In genomic region chr9:35229066-35229778, GRCh38 we compare ENCODE assay signal across 24 cellular contexts.
DNase-seq lines count a peak whose midpoint lies in the region; ATAC-seq and TF ChIP-seq lines count a peak whose summit lies in the region.
"Had no signal": no experiment of that assay in that cellular context is flagged by ENCODE, and none has a peak within 500 bp of the region (broad histone marks: within the 10 kb centered on the region; RNA-seq: fewer than 3 reads in every experiment).

No MANE protein-coding gene starts in this region.

- no peak for ATAC-seq in sciatic nerve
- ATAC-seq: activated naive CD8-positive, alpha-beta T cell treated with anti-CD3 and anti-CD28 coated beads, Interleukin-2, amount 50 U/mL, for 24 hours; activated T-cell treated with anti-CD3 and anti-CD28 coated beads, Interleukin-2, amount 50 U/mL, for 72 hours; right cardiac atrium had no signal

- peaks cover 7% of the 10 kb centered on the region for H3K4me1 Mint-ChIP-seq in Calu3 (ENCODE audit: low read depth, unreplicated experiment)
- H3K4me1 Mint-ChIP-seq in activated naive CD4-positive, alpha-beta T cell treated with anti-CD3 and anti-CD28 coated beads for 36 hours (ENCODE audit: low read depth): no peaks in the 10 kb centered on the region
- H3K4me1 Mint-ChIP-seq: activated naive CD8-positive, alpha-beta T cell treated with anti-CD3 and anti-CD28 coated beads, Interleukin-2, amount 50 U/mL, for 24 hours; B cell; CD8-positive, alpha-beta memory T cell had no signal

- no peak for TF ChIP-seq CTCF in Calu3 (IDR thresholded peaks at IDR 0.05; ENCODE audit: unreplicated experiment)
- no peak for TF ChIP-seq CTCF in epithelial cell of esophagus (IDR thresholded peaks at IDR 0.05; ENCODE audit: insufficient read depth, low read depth, low read length, missing control alignments)

- no peak overlapping the region for H2AFZ ChIP-seq in trophoblast cell (ENCODE audit: insufficient read depth, low read length, poor library complexity)

- no peaks in the 10 kb centered on the region for H3K27me3 ChIP-seq in trophoblast cell (ENCODE audit: insufficient read depth, low read length)
- H3K27me3 ChIP-seq: colonic mucosa, thyroid gland had no signal

- no peaks in the 10 kb centered on the region for H3K36me3 ChIP-seq in trophoblast cell (ENCODE audit: control insufficient read depth in 1 of 2, insufficient read depth in 2 of 2, low read length in 2 of 2)
- H3K36me3 ChIP-seq: colonic mucosa, thyroid gland had no signal

- H3K18ac ChIP-seq in trophoblast cell (ENCODE audit: low read length): no peak overlapping the region

- H4K12ac ChIP-seq in trophoblast cell (ENCODE audit: low read depth, low read length): no peak overlapping the region

- DNase-seq in Calu3 (peak; percentile 1), NCI-H2029 treated with DMSO at 0.1 percent for 48 hours (lab: John Stamatoyannopoulos, UW) (peak; percentile 66), epithelial cell of esophagus (ENCODE audit: low read depth) (peak; percentile 72), trophoblast cell (peak; percentile 14 to 69), sciatic nerve (ENCODE audit: low spot score) (no peak), NCI-H2196 (lab: John Stamatoyannopoulos, UW; ENCODE audit: unreplicated experiment) (no peak), GM03348 (ENCODE audit: low spot score) (no peak)
- DNase-seq in activated naive CD4-positive, alpha-beta T cell treated with anti-CD3 and anti-CD28 coated beads for 36 hours: no peak
- DNase-seq: activated CD4-positive, alpha-beta memory T cell treated with anti-CD3 and anti-CD28 coated beads for 36 hours; activated CD4-positive, alpha-beta T cell treated with anti-CD3 and anti-CD28 coated beads for 1 hour; activated naive CD8-positive, alpha-beta T cell treated with anti-CD3 and anti-CD28 coated beads, Interleukin-2, amount 50 U/mL, for 24 hours; activated T-cell treated with anti-CD3 and anti-CD28 coated beads, Interleukin-2, amount 50 U/mL, for 72 hours; CD8-positive, alpha-beta memory T cell; colonic mucosa; DMS 273 treated with DMSO at 0.1 percent for 48 hours; effector CD4-positive, alpha-beta T cell; HCEC 1CT; NCI-H1694; NCI-H526 treated with DMSO at 0.1 percent for 48 hours; right cardiac atrium; SHP77 treated with DMSO at 0.1 percent for 48 hours; stimulated activated CD4-positive, alpha-beta T cell treated with anti-CD3 and anti-CD28 coated beads, Interleukin-4, amount 100 ng/mL, for 1 hour; thyroid gland had no signal

- H3K9me3 Mint-ChIP-seq in Calu3 (ENCODE audit: low read depth, unreplicated experiment): no peaks in the 10 kb centered on the region
- H3K9me3 Mint-ChIP-seq in activated naive CD4-positive, alpha-beta T cell treated with anti-CD3 and anti-CD28 coated beads for 36 hours: no peaks in the 10 kb centered on the region
- H3K9me3 Mint-ChIP-seq: activated naive CD8-positive, alpha-beta T cell treated with anti-CD3 and anti-CD28 coated beads, Interleukin-2, amount 50 U/mL, for 24 hours; activated T-cell treated with anti-CD3 and anti-CD28 coated beads, Interleukin-2, amount 50 U/mL, for 72 hours had no signal

- no peak overlapping the region for H3K4ac ChIP-seq in trophoblast cell (ENCODE audit: low read depth, low read length)

- H2BK5ac ChIP-seq in trophoblast cell (ENCODE audit: low read depth, low read length, poor library complexity): no peak overlapping the region

- no peak overlapping the region for H4K8ac ChIP-seq in trophoblast cell (ENCODE audit: low read depth, low read length)

- peaks cover 2% of the 10 kb centered on the region for H3K9me3 ChIP-seq in trophoblast cell (ENCODE audit: insufficient read depth, low read depth, low read length)
- H3K9me3 ChIP-seq: colonic mucosa, thyroid gland had no signal

- no peak overlapping the region for H2AK5ac ChIP-seq in trophoblast cell (ENCODE audit: low read length)

- H3K4me3 ChIP-seq in epithelial cell of esophagus (ENCODE audit: low read length) (no peak overlapping the region), trophoblast cell (ENCODE audit: low read depth, low read length) (no peak overlapping the region)
- H3K4me3 ChIP-seq: colonic mucosa, thyroid gland had no signal

- H3K4me3 Mint-ChIP-seq in Calu3 (ENCODE audit: low read depth, unreplicated experiment): no peak overlapping the region
- no peak overlapping the region for H3K4me3 Mint-ChIP-seq in activated naive CD4-positive, alpha-beta T cell treated with anti-CD3 and anti-CD28 coated beads for 36 hours
- H3K4me3 Mint-ChIP-seq: activated CD4-positive, alpha-beta memory T cell treated with anti-CD3 and anti-CD28 coated beads for 36 hours; activated naive CD8-positive, alpha-beta T cell treated with anti-CD3 and anti-CD28 coated beads, Interleukin-2, amount 50 U/mL, for 24 hours; activated T-cell treated with anti-CD3 and anti-CD28 coated beads, Interleukin-2, amount 50 U/mL, for 72 hours; B cell; CD8-positive, alpha-beta memory T cell had no signal

- peak overlapping the region; percentile 22 for H3K4me2 ChIP-seq in trophoblast cell (ENCODE audit: low read length)

- no peaks in the 10 kb centered on the region for H3K79me1 ChIP-seq in trophoblast cell (ENCODE audit: low read length)

- no CpG with 5 or more reads among the region's 1 CpG for WGBS in trophoblast cell (ENCODE audit: extremely low coverage, insufficient coverage, insufficient read length)

- H3K23ac ChIP-seq in trophoblast cell (ENCODE audit: low read length): no peak overlapping the region

- no peak overlapping the region for H2BK12ac ChIP-seq in trophoblast cell (ENCODE audit: low read length)

- H3K27ac ChIP-seq in trophoblast cell (ENCODE audit: low read depth, low read length): no peak overlapping the region
- H3K27ac ChIP-seq: colonic mucosa, thyroid gland had no signal

- H3K4me1 ChIP-seq in trophoblast cell (ENCODE audit: control insufficient read depth in 1 of 2, insufficient read depth in 2 of 2, low read length in 2 of 2): peaks cover 0 to 3% of the 10 kb centered on the region in 2 experiments
- H3K4me1 ChIP-seq: colonic mucosa had no signal

- H4K91ac ChIP-seq in trophoblast cell (ENCODE audit: low read depth, low read length): no peak overlapping the region

- H3K79me2 ChIP-seq in trophoblast cell (ENCODE audit: control insufficient read depth, insufficient read depth, low read length, poor library complexity): no peaks in the 10 kb centered on the region

- H2BK120ac ChIP-seq in trophoblast cell (ENCODE audit: insufficient read depth, low read length, poor library complexity): no peak overlapping the region

- no peak overlapping the region for H3K14ac ChIP-seq in trophoblast cell (ENCODE audit: low read length)

- H3K36me3 Mint-ChIP-seq in Calu3 (ENCODE audit: insufficient read depth, unreplicated experiment): no peaks in the 10 kb centered on the region
- H3K36me3 Mint-ChIP-seq in activated naive CD4-positive, alpha-beta T cell treated with anti-CD3 and anti-CD28 coated beads for 36 hours (ENCODE audit: low read depth): no peaks in the 10 kb centered on the region
- H3K36me3 Mint-ChIP-seq: CD8-positive, alpha-beta memory T cell had no signal

- H3K9ac ChIP-seq in trophoblast cell (ENCODE audit: low read length): no peak overlapping the region

- no peak overlapping the region for H3K27ac Mint-ChIP-seq in Calu3 (ENCODE audit: unreplicated experiment)
- H3K27ac Mint-ChIP-seq in activated naive CD4-positive, alpha-beta T cell treated with anti-CD3 and anti-CD28 coated beads for 36 hours: no peak overlapping the region
- H3K27ac Mint-ChIP-seq: activated CD4-positive, alpha-beta memory T cell treated with anti-CD3 and anti-CD28 coated beads for 36 hours; activated naive CD8-positive, alpha-beta T cell treated with anti-CD3 and anti-CD28 coated beads, Interleukin-2, amount 50 U/mL, for 24 hours; activated T-cell treated with anti-CD3 and anti-CD28 coated beads, Interleukin-2, amount 50 U/mL, for 72 hours; B cell; CD8-positive, alpha-beta memory T cell had no signal

- H3K27me3 Mint-ChIP-seq in Calu3 (ENCODE audit: unreplicated experiment): no peaks in the 10 kb centered on the region
- H3K27me3 Mint-ChIP-seq in activated naive CD4-positive, alpha-beta T cell treated with anti-CD3 and anti-CD28 coated beads for 36 hours (ENCODE audit: low read depth): peaks cover 2% of the 10 kb centered on the region

- intact Hi-C loops in Calu3 (cut with micrococcal nuclease; ENCODE audit: unreplicated experiment): no loop called here
- intact Hi-C loops in activated naive CD4-positive, alpha-beta T cell treated with anti-CD3 and anti-CD28 coated beads for 36 hours (cut with micrococcal nuclease): no loop called here
- intact Hi-C loops in sciatic nerve (cut with DNase I): no loop called here

- BruUV-seq in Calu3 (replicated peaks; lab: Mats Ljungman, UMichigan): no TSS peak

- CTCF ChIA-PET in Calu3 (lab: Charles Lee): interaction anchor here (1.3 kb wide), 1 partner anchor 26 kb away, joined by 3 read pairs; no protein-coding TSS in a partner anchor
- CTCF ChIA-PET in activated naive CD4-positive, alpha-beta T cell treated with anti-CD3 and anti-CD28 coated beads for 36 hours (lab: Charles Lee): no interaction called here

Comparison
In these comparisons a context has a peak if more than half of its experiments do, and no peak if none do; other contexts are left out.
1. DNase-seq: peak in Calu3 (single experiment), NCI-H2029 treated with DMSO at 0.1 percent for 48 hours (single experiment), epithelial cell of esophagus (single experiment) and trophoblast cell (2 of 2); none in activated naive CD4-positive, alpha-beta T cell treated with anti-CD3 and anti-CD28 coated beads for 36 hours (single experiment), sciatic nerve (single experiment), NCI-H2196 (single experiment) and GM03348 (single experiment).